In genomic region chr10:73785721-73786511, GRCh38 we compare ENCODE assay signal across 8 cellular contexts. TPM values are rescaled to one million over a fixed set of nuclear protein-coding genes. Genes with fewer than 3 reads are reported as not detected.
DNase-seq lines count a peak whose midpoint lies in the region; ATAC-seq and TF ChIP-seq lines count a peak whose summit lies in the region.

No MANE protein-coding gene starts in this region.

- in situ Hi-C loops in GM13976 (cut with MboI; ENCODE audit: low sequenced_read_pairs, unreplicated experiment) (no loop called here), gastrocnemius medialis (cut with MboI; ENCODE audit: low sequenced_read_pairs in 4 of 4) (no loop called here)

- H3K27me3 Mint-ChIP-seq in activated naive CD8-positive, alpha-beta T cell = no peaks in the 10 kb centered on the region

- intact Hi-C loops in left ventricle myocardium superior (cut with micrococcal nuclease) = no loop called here
- intact Hi-C loops in gastrocnemius medialis (cut with DNase I; ENCODE audit: low total_unique reads) = loop anchor here (1.0 to 5.0 kb wide), 3 partner anchors 25 to 91 kb away; partner anchors contain the start of genes NDST2 and SEC24C

- H3K9me3 ChIP-seq in OCI-LY3 (ENCODE audit: insufficient read depth, low read length) = no peaks in the 10 kb centered on the region
- no peaks in the 10 kb centered on the region for H3K9me3 ChIP-seq in gastrocnemius medialis

- H3K27ac Mint-ChIP-seq in activated naive CD8-positive, alpha-beta T cell = peak overlapping the region; percentile 95

- no peaks in the 10 kb centered on the region for H4K20me1 ChIP-seq in OCI-LY3 (ENCODE audit: insufficient read depth, low read length)

- H3K4me1 ChIP-seq in OCI-LY3 (ENCODE audit: low read length) (peaks cover 19% of the 10 kb centered on the region), gastrocnemius medialis (peaks cover 47 to 57% of the 10 kb centered on the region in 2 donors)

- TF ChIP-seq POLR2A in gastrocnemius medialis (IDR thresholded peaks at IDR 0.05) = no peak

- ATAC-seq in HG02642 (IDR thresholded peaks at IDR 0.05; ENCODE audit: poor library complexity, unreplicated experiment) (peak; percentile 25), left ventricle myocardium superior (peak; percentile 46), gastrocnemius medialis (peak; percentile 22 to 34)

- H3K4me2 ChIP-seq in OCI-LY3 (ENCODE audit: low read length) = peak overlapping the region; percentile 91

- H3K36me3 ChIP-seq in OCI-LY3 (replicated peaks; ENCODE audit: low read depth, low read length) (peaks cover 3% of the 10 kb centered on the region), gastrocnemius medialis (peaks cover 2 to 24% of the 10 kb centered on the region in 2 donors)

- no peaks in the 10 kb centered on the region for H3K9me3 Mint-ChIP-seq in activated naive CD8-positive, alpha-beta T cell (ENCODE audit: low read depth)

- DNase-seq in GM13976 (ENCODE audit: low spot score) (peak; percentile 63), left ventricle myocardium superior (peak; percentile 52), gastrocnemius medialis (peak in 1 of 2 donors; percentile 46), RPMI8226 (no peak), H4 (ENCODE audit: low spot score) (no peak)

- H3K4me1 Mint-ChIP-seq in activated naive CD8-positive, alpha-beta T cell (ENCODE audit: low read depth) = peaks cover 46% of the 10 kb centered on the region

- H3K27me3 ChIP-seq in OCI-LY3 (ENCODE audit: low read depth, low read length) = no peaks in the 10 kb centered on the region
- H3K27me3 ChIP-seq in gastrocnemius medialis = no peaks in the 10 kb centered on the region

- peaks cover 2% of the 10 kb centered on the region for H3K36me3 Mint-ChIP-seq in activated naive CD8-positive, alpha-beta T cell

- peak overlapping the region; percentile 76 for H3K9ac ChIP-seq in OCI-LY3 (ENCODE audit: low read length)

- TF ChIP-seq CTCF in GM13976 (IDR thresholded peaks at IDR 0.05; ENCODE audit: borderline replicate concordance, control extremely low read depth, extremely low read depth, insufficient read depth, missing control alignments) = no peak
- no peak for TF ChIP-seq CTCF in OCI-LY3 (IDR thresholded peaks at IDR 0.05; ENCODE audit: low read depth, low read length)
- TF ChIP-seq CTCF in gastrocnemius medialis (IDR thresholded peaks at IDR 0.05 in 4 of 5, conservative IDR thresholded peaks at IDR 0.05 in 1 of 5) = no peak

- peak overlapping the region; percentile 93 for H3K4me3 Mint-ChIP-seq in activated naive CD8-positive, alpha-beta T cell

- peak overlapping the region; percentile 68 for H3K27ac ChIP-seq in OCI-LY3 (ENCODE audit: low read length)
- H3K27ac ChIP-seq in gastrocnemius medialis = peak overlapping the region; percentile 80 to 95 (median 90)

- H3K4me3 ChIP-seq in OCI-LY3 (ENCODE audit: low read length) (peak overlapping the region; percentile 93), gastrocnemius medialis (peak overlapping the region; percentile 73 to 93 (median 86))

- peaks cover 54% of the 10 kb centered on the region for H3K79me2 ChIP-seq in OCI-LY3 (ENCODE audit: low read length)

- H2AFZ ChIP-seq in OCI-LY3 (ENCODE audit: low read depth, low read length) = no peak overlapping the region

RNA-seq across cellular contexts. Expression of gene ZSWIM8, which starts 0.5 kb away (rescaled TPM):
- 53.9 TPM for total RNA-seq in left ventricle myocardium superior
- 10 to 100 TPM; 52.6 to 81.4 (median 78.9) TPM for total RNA-seq in gastrocnemius medialis
- total RNA-seq in H4 (2014; rRNA removed; shearing (Covaris generic)) = 11.2 and 19.6 TPM in 2 replicates

RNA-seq across cellular contexts. Expression of gene CHCHD1, which starts 4.1 kb away (rescaled TPM):
- total RNA-seq in left ventricle myocardium superior (29.2 TPM), gastrocnemius medialis (10 to 100 TPM; 25.3 to 41.8 (median 32.7) TPM)
- 82.5 and 100 TPM in 2 replicates for total RNA-seq in H4 (2014; rRNA removed; shearing (Covaris generic))

RNA-seq across cellular contexts. Expression of gene NDST2, which starts 25.5 kb away (rescaled TPM):
- 11.7 TPM for total RNA-seq in left ventricle myocardium superior
- 10 to 100 TPM in 1 of 4 donors, 1 to 10 TPM in 3; 7.8 to 21.7 (median 9.2) TPM for total RNA-seq in gastrocnemius medialis
- total RNA-seq in H4 (2014; rRNA removed; shearing (Covaris generic)) = 8.5 and 14.8 TPM in 2 replicates

RNA-seq across cellular contexts. Expression of gene SEC24C, which starts 41.7 kb away (rescaled TPM):
- total RNA-seq in left ventricle myocardium superior (50.5 TPM), gastrocnemius medialis (10 to 100 TPM; 43.6 to 90.5 (median 69.6) TPM)
- 49.6 and 56.8 TPM in 2 replicates for total RNA-seq in H4 (2014; rRNA removed; shearing (Covaris generic))

Comparison
In these comparisons a context has a peak if more than half of its experiments do, and no peak if none do; other contexts are left out.
1. DNase-seq: peak in GM13976 (single experiment) and left ventricle myocardium superior (single experiment); none in RPMI8226 (single experiment) and H4 (single experiment).
2. Peak in every context shown above with its lines, with median percentiles within 50 percentile points of each other: ATAC-seq.